ENCODE assay signal across 1 cellular context in the genomic region with DNA sequence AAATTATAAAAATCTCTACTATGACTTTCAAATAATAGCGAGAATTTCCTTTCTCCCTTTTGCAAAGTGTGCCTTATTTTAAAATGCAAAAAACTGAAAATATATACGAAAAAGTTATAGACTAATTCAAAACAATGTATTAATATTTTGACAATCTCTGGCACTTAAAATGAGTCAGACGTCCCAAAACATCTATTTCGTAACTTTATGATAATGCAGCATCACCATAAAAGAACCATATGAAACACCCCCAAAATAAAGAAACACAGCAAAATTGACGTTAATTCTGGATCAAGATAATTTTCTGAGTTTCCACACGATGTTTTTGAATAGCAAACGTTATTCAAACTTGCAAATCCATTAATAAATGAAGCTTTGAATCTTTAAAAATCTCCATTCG.
TF ChIP-seq lines count a peak whose summit lies in the region.

No MANE protein-coding gene starts in this region.

TF ChIP-seq in A549, 52 proteins besides CTCF, POLR2A, EP300 and RAD21 (continued from another document):
- TF ChIP-seq NR3C1 (IDR thresholded peaks at IDR 0.05) (no peak), TP53 (CRISPR knock-in tag; IDR thresholded peaks at IDR 0.05) (no peak), JUN (IDR thresholded peaks at IDR 0.05) (no peak), KDM5A (IDR thresholded peaks at IDR 0.05) (no peak)
- TF ChIP-seq, protein P1, sequence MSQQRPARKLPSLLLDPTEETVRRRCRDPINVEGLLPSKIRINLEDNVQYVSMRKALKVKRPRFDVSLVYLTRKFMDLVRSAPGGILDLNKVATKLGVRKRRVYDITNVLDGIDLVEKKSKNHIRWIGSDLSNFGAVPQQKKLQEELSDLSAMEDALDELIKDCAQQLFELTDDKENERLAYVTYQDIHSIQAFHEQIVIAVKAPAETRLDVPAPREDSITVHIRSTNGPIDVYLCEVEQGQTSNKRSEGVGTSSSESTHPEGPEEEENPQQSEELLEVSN (IDR thresholded peaks at IDR 0.05; ENCODE audit: borderline replicate concordance, low read depth) = no peak
